In the genomic region with DNA sequence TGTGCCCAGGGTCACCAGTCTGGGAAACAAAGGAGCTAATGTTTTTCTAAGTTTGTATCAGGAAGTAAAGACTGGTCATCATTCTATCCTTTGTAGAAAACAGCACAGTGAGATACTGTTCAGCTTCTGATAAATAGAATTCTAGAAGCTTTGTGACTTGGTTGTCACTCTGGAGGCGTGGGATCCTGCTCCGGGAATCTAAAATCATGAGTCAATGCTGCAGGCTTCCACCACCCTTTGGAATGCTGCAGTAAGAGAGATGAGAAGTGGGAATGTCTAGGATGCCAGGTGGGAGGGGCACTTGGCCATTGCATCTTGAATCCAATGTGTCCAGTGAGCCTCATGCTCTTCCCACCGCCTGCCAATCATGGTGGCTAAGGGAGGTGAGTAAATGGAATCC, we compare ENCODE assay signal across 33 cellular contexts. TPM values are rescaled to one million over a fixed set of nuclear protein-coding genes. Genes with fewer than 3 reads are reported as not detected.
"Had no signal": no experiment of that assay in that cellular context is flagged by ENCODE, and none has a peak within 500 bp of the region (broad histone marks: within the 10 kb centered on the region; RNA-seq: fewer than 3 reads in every experiment).

No MANE protein-coding gene starts in this region.

- ATAC-seq: activated CD4-positive, alpha-beta T cell treated with anti-CD3 and anti-CD28 coated beads for 36 hours; activated T-cell treated with anti-CD3 and anti-CD28 coated beads, Interleukin-2, amount 50 U/mL, for 72 hours; effector memory CD8-positive, alpha-beta T cell; heart right ventricle; left cardiac atrium; left ventricle myocardium superior; sciatic nerve; stimulated activated memory B cell treated with anti-CD40 and anti-IgM and Interleukin-4, amounts not matched to agents 10 μg/mL and 1 μg/mL and 100 μg/mL, for 72 hours; stimulated activated naive CD8-positive, alpha-beta T cell treated with anti-CD3 and anti-CD28 coated beads, Interleukin-15, amount 100 ng/mL, for 72 hours had no signal

- H3K9me3 ChIP-seq: ascending aorta, heart right ventricle, ovary, prostate gland, upper lobe of left lung, vagina had no signal

- DNase-seq: activated CD4-positive, alpha-beta T cell treated with anti-CD3 and anti-CD28 coated beads for 36 hours; activated CD4-positive, CD25-positive, alpha-beta regulatory T cell; activated naive CD4-positive, alpha-beta T cell; activated T-cell treated with anti-CD3 and anti-CD28 coated beads for 4 hours; activated T-cell treated with anti-CD3 and anti-CD28 coated beads, Interleukin-2, amount 50 U/mL, for 72 hours; cortex of kidney; effector memory CD8-positive, alpha-beta T cell; heart right ventricle; left cardiac atrium; left ventricle myocardium superior; ovary; retina; small intestine; stimulated activated CD4-positive, alpha-beta T cell treated with anti-CD3 and anti-CD28 coated beads, Interleukin-4, amount 100 ng/mL, for 4 hours; stimulated activated CD8-positive, alpha-beta memory T cell treated with anti-CD3 and anti-CD28 coated beads, Interleukin-4, amount 100 ng/mL, for 48 hours; stimulated activated naive CD8-positive, alpha-beta T cell treated with anti-CD3 and anti-CD28 coated beads, Interleukin-15, amount 100 ng/mL, for 72 hours; upper lobe of left lung had no signal

- H3K27me3 Mint-ChIP-seq: effector memory CD8-positive, alpha-beta T cell; stimulated activated memory B cell treated with anti-CD40 and anti-IgM and Interleukin-4, amounts not matched to agents 10 μg/mL and 1 μg/mL and 100 μg/mL, for 72 hours had no signal

- FAIRE-seq: endothelial cell of umbilical vein, keratinocyte, small intestine had no signal

- H3K27ac ChIP-seq: ascending aorta, heart right ventricle, ovary, prostate gland, upper lobe of left lung, vagina had no signal

- H3K36me3 Mint-ChIP-seq: activated naive CD8-positive, alpha-beta T cell; stimulated activated memory B cell treated with anti-CD40 and anti-IgM and Interleukin-4, amounts not matched to agents 10 μg/mL and 1 μg/mL and 100 μg/mL, for 72 hours had no signal

- H3K4me1 Mint-ChIP-seq: activated CD4-positive, alpha-beta T cell treated with anti-CD3 and anti-CD28 coated beads for 36 hours; nephron; stimulated activated memory B cell treated with anti-CD40 and anti-IgM and Interleukin-4, amounts not matched to agents 10 μg/mL and 1 μg/mL and 100 μg/mL, for 72 hours; stimulated activated naive CD8-positive, alpha-beta T cell treated with anti-CD3 and anti-CD28 coated beads, Interleukin-15, amount 100 ng/mL, for 72 hours had no signal

- H3K4me1 ChIP-seq: ascending aorta, heart right ventricle, prostate gland, upper lobe of left lung, vagina had no signal

- H3K4me3 Mint-ChIP-seq: activated CD4-positive, alpha-beta T cell treated with anti-CD3 and anti-CD28 coated beads for 36 hours; activated naive CD8-positive, alpha-beta T cell; activated T-cell treated with anti-CD3 and anti-CD28 coated beads, Interleukin-2, amount 50 U/mL, for 72 hours; effector memory CD8-positive, alpha-beta T cell; nephron; stimulated activated memory B cell treated with anti-CD40 and anti-IgM and Interleukin-4, amounts not matched to agents 10 μg/mL and 1 μg/mL and 100 μg/mL, for 72 hours; stimulated activated naive CD8-positive, alpha-beta T cell treated with anti-CD3 and anti-CD28 coated beads, Interleukin-15, amount 100 ng/mL, for 72 hours; T-helper 2 cell treated with Interferon-gamma antibody and Interleukin-4, amounts not matched to agents 5 μg/mL and 100 μg/mL, for 36 hours had no signal

- H3K4me3 ChIP-seq: ascending aorta, heart right ventricle, ovary, prostate gland, upper lobe of left lung, vagina had no signal

- H3K27me3 ChIP-seq: ascending aorta, heart right ventricle, ovary, upper lobe of left lung, vagina had no signal

- H3K27ac Mint-ChIP-seq: activated CD4-positive, alpha-beta T cell treated with anti-CD3 and anti-CD28 coated beads for 36 hours; activated naive CD8-positive, alpha-beta T cell; activated T-cell treated with anti-CD3 and anti-CD28 coated beads, Interleukin-2, amount 50 U/mL, for 72 hours; effector memory CD8-positive, alpha-beta T cell; nephron; stimulated activated memory B cell treated with anti-CD40 and anti-IgM and Interleukin-4, amounts not matched to agents 10 μg/mL and 1 μg/mL and 100 μg/mL, for 72 hours; stimulated activated naive CD8-positive, alpha-beta T cell treated with anti-CD3 and anti-CD28 coated beads, Interleukin-15, amount 100 ng/mL, for 72 hours; T-helper 2 cell treated with Interferon-gamma antibody and Interleukin-4, amounts not matched to agents 5 μg/mL and 100 μg/mL, for 36 hours had no signal

- H3K36me3 ChIP-seq: ascending aorta, heart right ventricle, ovary, prostate gland, upper lobe of left lung, vagina had no signal

RNA-seq across cellular contexts. Expression of gene SAMMSON, which starts 40.9 kb away (rescaled TPM):
- total RNA-seq: activated CD4-positive, alpha-beta T cell treated with anti-CD3 and anti-CD28 coated beads for 36 hours; activated T-cell treated with anti-CD3 and anti-CD28 coated beads, Interleukin-2, amount 50 U/mL, for 72 hours; chondrocyte; endothelial cell of umbilical vein; fibroblast of villous mesenchyme; left cardiac atrium; left ventricle myocardium superior; lung microvascular endothelial cell; mucosa of gallbladder; vagina had no signal
- polyA plus RNA-seq: adipose tissue, endothelial cell of umbilical vein, fibroblast of lung, heart right ventricle, keratinocyte, small intestine had no signal
